Comparison of ENCODE assay signal across 1 cellular context in the genomic region with DNA sequence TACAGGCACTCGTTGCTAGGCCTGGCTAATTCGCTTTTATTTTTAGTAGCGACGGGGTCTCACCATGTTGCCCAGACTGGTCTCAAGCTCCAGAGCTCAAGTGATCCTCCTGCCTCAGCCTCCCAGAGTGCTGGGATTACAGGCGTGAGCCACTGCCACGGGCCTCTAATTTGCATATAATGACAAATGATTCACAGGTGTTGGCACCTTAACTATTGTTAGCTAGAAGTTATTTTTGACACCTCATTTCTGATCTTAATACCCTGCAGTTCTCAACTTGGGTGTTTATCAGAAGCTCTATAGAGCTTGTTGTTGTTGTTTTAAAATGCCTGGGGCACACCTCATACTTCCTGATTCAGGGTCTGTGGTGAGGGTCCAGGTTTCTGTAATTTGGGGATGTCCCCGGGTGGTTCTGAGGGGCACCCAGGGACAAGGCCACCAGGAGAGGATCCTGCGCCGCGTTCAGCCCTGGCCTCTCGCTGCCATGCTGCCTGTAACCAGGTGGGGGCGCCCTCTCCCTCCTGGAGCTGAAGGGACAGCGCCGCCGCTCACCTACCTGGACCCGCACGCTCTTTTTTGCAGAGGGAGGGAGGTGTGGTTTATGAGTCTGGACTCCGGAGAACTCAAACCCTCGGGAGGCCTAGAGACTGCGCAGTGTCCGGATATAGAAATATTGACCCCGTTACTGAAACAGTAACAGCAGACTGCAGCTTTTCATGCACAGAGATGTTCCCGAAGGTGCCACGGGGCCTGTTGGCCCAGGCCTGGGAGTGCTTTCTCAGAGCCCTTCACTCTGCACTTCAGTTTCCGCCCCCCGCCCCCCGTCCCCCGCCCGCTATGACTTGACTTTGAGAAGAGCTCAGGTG.
TF ChIP-seq lines count a peak whose summit lies in the region.

No MANE protein-coding gene starts in this region.

TF ChIP-seq in GM12878, 131 proteins besides CTCF, POLR2A, EP300 and RAD21 (continued from another document and continues in another):
- TF ChIP-seq, protein P1, sequence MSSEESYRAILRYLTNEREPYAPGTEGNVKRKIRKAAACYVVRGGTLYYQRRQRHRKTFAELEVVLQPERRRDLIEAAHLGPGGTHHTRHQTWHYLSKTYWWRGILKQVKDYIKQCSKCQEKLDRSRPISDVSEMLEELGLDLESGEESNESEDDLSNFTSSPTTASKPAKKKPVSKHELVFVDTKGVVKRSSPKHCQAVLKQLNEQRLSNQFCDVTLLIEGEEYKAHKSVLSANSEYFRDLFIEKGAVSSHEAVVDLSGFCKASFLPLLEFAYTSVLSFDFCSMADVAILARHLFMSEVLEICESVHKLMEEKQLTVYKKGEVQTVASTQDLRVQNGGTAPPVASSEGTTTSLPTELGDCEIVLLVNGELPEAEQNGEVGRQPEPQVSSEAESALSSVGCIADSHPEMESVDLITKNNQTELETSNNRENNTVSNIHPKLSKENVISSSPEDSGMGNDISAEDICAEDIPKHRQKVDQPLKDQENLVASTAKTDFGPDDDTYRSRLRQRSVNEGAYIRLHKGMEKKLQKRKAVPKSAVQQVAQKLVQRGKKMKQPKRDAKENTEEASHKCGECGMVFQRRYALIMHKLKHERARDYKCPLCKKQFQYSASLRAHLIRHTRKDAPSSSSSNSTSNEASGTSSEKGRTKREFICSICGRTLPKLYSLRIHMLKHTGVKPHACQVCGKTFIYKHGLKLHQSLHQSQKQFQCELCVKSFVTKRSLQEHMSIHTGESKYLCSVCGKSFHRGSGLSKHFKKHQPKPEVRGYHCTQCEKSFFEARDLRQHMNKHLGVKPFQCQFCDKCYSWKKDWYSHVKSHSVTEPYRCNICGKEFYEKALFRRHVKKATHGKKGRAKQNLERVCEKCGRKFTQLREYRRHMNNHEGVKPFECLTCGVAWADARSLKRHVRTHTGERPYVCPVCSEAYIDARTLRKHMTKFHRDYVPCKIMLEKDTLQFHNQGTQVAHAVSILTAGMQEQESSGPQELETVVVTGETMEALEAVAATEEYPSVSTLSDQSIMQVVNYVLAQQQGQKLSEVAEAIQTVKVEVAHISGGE (CRISPR knock-in tag; IDR thresholded peaks at IDR 0.05), result no peak
- TF ChIP-seq ZNF24 (IDR thresholded peaks at IDR 0.05) (no peak; the same call in 1 of the 2 replicates), CREB1 (IDR thresholded peaks at IDR 0.05; ENCODE audit: low read depth) (no peak), PAX8 (IDR thresholded peaks at IDR 0.05) (no peak), IRF4 (IDR thresholded peaks at IDR 0.05; ENCODE audit: low read depth, low read length) (no peak), FOXM1 (IDR thresholded peaks at IDR 0.05; ENCODE audit: low read depth, low read length) (no peak), NR2C1 (IDR thresholded peaks at IDR 0.05) (no peak), TAF1 (IDR thresholded peaks at IDR 0.05; ENCODE audit: borderline replicate concordance, low read depth, low read length) (no peak), SRF (IDR thresholded peaks at IDR 0.05; ENCODE audit: low read depth in 2 of 2, low read length in 2 of 2) (no peak), EGR1 (IDR thresholded peaks at IDR 0.05; ENCODE audit: borderline replicate concordance in 1 of 2, low read depth in 2 of 2, low read length in 2 of 2) (no peak), FOS (IDR thresholded peaks at IDR 0.05; ENCODE audit: borderline replicate concordance, extremely low read depth, insufficient read length) (no peak), MEF2B (IDR thresholded peaks at IDR 0.05; ENCODE audit: partially characterized antibody, poor library complexity, severe bottlenecking) (peak; percentile 77), CBX3 (IDR thresholded peaks at IDR 0.05; ENCODE audit: borderline replicate concordance, low read depth) (no peak), JUNB (IDR thresholded peaks at IDR 0.05) (no peak), POU2F2 (IDR thresholded peaks at IDR 0.05; ENCODE audit: borderline replicate concordance, low read depth, low read length) (no peak; the same call in 1 of the 3 replicates), NRF1 (conservative IDR thresholded peaks at IDR 0.05; ENCODE audit: low read depth, low read length) (no peak)
- TF ChIP-seq, protein P2, sequence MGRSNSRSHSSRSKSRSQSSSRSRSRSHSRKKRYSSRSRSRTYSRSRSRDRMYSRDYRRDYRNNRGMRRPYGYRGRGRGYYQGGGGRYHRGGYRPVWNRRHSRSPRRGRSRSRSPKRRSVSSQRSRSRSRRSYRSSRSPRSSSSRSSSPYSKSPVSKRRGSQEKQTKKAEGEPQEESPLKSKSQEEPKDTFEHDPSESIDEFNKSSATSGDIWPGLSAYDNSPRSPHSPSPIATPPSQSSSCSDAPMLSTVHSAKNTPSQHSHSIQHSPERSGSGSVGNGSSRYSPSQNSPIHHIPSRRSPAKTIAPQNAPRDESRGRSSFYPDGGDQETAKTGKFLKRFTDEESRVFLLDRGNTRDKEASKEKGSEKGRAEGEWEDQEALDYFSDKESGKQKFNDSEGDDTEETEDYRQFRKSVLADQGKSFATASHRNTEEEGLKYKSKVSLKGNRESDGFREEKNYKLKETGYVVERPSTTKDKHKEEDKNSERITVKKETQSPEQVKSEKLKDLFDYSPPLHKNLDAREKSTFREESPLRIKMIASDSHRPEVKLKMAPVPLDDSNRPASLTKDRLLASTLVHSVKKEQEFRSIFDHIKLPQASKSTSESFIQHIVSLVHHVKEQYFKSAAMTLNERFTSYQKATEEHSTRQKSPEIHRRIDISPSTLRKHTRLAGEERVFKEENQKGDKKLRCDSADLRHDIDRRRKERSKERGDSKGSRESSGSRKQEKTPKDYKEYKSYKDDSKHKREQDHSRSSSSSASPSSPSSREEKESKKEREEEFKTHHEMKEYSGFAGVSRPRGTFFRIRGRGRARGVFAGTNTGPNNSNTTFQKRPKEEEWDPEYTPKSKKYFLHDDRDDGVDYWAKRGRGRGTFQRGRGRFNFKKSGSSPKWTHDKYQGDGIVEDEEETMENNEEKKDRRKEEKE (IDR thresholded peaks at IDR 0.05), result no peak
- TF ChIP-seq, protein P3, sequence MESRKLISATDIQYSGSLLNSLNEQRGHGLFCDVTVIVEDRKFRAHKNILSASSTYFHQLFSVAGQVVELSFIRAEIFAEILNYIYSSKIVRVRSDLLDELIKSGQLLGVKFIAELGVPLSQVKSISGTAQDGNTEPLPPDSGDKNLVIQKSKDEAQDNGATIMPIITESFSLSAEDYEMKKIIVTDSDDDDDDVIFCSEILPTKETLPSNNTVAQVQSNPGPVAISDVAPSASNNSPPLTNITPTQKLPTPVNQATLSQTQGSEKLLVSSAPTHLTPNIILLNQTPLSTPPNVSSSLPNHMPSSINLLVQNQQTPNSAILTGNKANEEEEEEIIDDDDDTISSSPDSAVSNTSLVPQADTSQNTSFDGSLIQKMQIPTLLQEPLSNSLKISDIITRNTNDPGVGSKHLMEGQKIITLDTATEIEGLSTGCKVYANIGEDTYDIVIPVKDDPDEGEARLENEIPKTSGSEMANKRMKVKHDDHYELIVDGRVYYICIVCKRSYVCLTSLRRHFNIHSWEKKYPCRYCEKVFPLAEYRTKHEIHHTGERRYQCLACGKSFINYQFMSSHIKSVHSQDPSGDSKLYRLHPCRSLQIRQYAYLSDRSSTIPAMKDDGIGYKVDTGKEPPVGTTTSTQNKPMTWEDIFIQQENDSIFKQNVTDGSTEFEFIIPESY (IDR thresholded peaks at IDR 0.05), result no peak
- TF ChIP-seq, protein P4, sequence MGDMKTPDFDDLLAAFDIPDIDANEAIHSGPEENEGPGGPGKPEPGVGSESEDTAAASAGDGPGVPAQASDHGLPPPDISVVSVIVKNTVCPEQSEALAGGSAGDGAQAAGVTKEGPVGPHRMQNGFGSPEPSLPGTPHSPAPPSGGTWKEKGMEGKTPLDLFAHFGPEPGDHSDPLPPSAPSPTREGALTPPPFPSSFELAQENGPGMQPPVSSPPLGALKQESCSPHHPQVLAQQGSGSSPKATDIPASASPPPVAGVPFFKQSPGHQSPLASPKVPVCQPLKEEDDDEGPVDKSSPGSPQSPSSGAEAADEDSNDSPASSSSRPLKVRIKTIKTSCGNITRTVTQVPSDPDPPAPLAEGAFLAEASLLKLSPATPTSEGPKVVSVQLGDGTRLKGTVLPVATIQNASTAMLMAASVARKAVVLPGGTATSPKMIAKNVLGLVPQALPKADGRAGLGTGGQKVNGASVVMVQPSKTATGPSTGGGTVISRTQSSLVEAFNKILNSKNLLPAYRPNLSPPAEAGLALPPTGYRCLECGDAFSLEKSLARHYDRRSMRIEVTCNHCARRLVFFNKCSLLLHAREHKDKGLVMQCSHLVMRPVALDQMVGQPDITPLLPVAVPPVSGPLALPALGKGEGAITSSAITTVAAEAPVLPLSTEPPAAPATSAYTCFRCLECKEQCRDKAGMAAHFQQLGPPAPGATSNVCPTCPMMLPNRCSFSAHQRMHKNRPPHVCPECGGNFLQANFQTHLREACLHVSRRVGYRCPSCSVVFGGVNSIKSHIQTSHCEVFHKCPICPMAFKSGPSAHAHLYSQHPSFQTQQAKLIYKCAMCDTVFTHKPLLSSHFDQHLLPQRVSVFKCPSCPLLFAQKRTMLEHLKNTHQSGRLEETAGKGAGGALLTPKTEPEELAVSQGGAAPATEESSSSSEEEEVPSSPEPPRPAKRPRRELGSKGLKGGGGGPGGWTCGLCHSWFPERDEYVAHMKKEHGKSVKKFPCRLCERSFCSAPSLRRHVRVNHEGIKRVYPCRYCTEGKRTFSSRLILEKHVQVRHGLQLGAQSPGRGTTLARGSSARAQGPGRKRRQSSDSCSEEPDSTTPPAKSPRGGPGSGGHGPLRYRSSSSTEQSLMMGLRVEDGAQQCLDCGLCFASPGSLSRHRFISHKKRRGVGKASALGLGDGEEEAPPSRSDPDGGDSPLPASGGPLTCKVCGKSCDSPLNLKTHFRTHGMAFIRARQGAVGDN (IDR thresholded peaks at IDR 0.05), result no peak
- TF ChIP-seq, protein P5, sequence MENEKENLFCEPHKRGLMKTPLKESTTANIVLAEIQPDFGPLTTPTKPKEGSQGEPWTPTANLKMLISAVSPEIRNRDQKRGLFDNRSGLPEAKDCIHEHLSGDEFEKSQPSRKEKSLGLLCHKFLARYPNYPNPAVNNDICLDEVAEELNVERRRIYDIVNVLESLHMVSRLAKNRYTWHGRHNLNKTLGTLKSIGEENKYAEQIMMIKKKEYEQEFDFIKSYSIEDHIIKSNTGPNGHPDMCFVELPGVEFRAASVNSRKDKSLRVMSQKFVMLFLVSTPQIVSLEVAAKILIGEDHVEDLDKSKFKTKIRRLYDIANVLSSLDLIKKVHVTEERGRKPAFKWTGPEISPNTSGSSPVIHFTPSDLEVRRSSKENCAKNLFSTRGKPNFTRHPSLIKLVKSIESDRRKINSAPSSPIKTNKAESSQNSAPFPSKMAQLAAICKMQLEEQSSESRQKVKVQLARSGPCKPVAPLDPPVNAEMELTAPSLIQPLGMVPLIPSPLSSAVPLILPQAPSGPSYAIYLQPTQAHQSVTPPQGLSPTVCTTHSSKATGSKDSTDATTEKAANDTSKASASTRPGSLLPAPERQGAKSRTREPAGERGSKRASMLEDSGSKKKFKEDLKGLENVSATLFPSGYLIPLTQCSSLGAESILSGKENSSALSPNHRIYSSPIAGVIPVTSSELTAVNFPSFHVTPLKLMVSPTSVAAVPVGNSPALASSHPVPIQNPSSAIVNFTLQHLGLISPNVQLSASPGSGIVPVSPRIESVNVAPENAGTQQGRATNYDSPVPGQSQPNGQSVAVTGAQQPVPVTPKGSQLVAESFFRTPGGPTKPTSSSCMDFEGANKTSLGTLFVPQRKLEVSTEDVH (IDR thresholded peaks at IDR 0.05; ENCODE audit: low read depth, partially characterized antibody), result no peak
- TF ChIP-seq, protein P6, sequence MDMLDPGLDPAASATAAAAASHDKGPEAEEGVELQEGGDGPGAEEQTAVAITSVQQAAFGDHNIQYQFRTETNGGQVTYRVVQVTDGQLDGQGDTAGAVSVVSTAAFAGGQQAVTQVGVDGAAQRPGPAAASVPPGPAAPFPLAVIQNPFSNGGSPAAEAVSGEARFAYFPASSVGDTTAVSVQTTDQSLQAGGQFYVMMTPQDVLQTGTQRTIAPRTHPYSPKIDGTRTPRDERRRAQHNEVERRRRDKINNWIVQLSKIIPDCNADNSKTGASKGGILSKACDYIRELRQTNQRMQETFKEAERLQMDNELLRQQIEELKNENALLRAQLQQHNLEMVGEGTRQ (IDR thresholded peaks at IDR 0.05; ENCODE audit: borderline replicate concordance, low read depth, low read length), result no peak
- TF ChIP-seq, protein P7, sequence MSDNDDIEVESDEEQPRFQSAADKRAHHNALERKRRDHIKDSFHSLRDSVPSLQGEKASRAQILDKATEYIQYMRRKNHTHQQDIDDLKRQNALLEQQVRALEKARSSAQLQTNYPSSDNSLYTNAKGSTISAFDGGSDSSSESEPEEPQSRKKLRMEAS (IDR thresholded peaks at IDR 0.05; ENCODE audit: low read depth, low read length), result peak; percentile 58; the same call in 1 of the 2 replicates
- TF ChIP-seq, protein P8, sequence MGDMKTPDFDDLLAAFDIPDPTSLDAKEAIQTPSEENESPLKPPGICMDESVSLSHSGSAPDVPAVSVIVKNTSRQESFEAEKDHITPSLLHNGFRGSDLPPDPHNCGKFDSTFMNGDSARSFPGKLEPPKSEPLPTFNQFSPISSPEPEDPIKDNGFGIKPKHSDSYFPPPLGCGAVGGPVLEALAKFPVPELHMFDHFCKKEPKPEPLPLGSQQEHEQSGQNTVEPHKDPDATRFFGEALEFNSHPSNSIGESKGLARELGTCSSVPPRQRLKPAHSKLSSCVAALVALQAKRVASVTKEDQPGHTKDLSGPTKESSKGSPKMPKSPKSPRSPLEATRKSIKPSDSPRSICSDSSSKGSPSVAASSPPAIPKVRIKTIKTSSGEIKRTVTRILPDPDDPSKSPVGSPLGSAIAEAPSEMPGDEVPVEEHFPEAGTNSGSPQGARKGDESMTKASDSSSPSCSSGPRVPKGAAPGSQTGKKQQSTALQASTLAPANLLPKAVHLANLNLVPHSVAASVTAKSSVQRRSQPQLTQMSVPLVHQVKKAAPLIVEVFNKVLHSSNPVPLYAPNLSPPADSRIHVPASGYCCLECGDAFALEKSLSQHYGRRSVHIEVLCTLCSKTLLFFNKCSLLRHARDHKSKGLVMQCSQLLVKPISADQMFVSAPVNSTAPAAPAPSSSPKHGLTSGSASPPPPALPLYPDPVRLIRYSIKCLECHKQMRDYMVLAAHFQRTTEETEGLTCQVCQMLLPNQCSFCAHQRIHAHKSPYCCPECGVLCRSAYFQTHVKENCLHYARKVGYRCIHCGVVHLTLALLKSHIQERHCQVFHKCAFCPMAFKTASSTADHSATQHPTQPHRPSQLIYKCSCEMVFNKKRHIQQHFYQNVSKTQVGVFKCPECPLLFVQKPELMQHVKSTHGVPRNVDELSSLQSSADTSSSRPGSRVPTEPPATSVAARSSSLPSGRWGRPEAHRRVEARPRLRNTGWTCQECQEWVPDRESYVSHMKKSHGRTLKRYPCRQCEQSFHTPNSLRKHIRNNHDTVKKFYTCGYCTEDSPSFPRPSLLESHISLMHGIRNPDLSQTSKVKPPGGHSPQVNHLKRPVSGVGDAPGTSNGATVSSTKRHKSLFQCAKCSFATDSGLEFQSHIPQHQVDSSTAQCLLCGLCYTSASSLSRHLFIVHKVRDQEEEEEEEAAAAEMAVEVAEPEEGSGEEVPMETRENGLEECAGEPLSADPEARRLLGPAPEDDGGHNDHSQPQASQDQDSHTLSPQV (IDR thresholded peaks at IDR 0.05), result no peak
